Comparison of ENCODE assay signal across 8 cellular contexts in the genomic region with DNA sequence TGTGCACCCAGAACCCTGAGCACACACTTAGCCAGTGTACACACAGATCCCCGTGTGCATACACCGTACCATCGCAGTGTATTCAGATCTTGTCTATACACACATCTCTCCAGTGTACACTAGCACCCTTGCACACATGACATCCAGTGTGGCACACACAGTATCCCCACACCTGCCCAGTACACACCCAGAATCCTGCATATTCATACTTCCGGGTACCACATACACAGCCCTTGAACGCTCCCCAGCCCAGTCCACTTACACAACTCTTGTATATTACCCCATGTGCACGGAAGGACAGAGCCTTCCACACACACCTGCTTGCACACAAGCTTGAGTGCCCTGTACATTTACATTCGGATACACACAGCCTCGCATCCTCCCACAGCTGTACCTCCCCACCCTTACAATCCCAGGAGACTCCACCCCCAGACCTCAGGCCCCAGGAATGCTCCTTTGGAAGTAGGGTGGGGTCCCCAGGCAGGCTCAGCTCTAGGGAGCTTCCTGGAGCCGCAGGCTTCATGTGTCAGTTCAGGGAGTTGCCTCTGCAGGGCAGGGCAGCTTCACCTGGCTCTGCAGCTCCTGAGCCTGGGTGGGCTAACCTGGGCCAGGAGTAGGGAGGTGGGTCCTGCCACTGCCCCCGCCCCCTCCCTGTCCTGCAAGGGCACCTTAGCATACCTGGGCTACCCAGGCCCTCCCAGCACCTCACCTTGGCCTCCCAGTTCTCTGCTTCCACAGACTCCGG. TPM values are rescaled to one million over a fixed set of nuclear protein-coding genes. Genes with fewer than 3 reads are reported as not detected.
DNase-seq lines count a peak whose midpoint lies in the region; ATAC-seq and TF ChIP-seq lines count a peak whose summit lies in the region.

No MANE protein-coding gene starts in this region.

- H3K27me3 Mint-ChIP-seq in CD4-positive, CD25-positive, alpha-beta regulatory T cell = no peaks in the 10 kb centered on the region

- peaks cover 14 to 59% (median 35%) of the 10 kb centered on the region in 4 donors for H3K4me1 Mint-ChIP-seq in CD4-positive, CD25-positive, alpha-beta regulatory T cell

- TF ChIP-seq POLR2A in esophagus squamous epithelium (IDR thresholded peaks at IDR 0.05) = no peak

- no peak for DNase-seq in CD4-positive, CD25-positive, alpha-beta regulatory T cell
- DNase-seq in NCI-H69 (lab: John Stamatoyannopoulos, UW) (peak; percentile 25), esophagus squamous epithelium (lab: John Stamatoyannopoulos, UW) (no peak), GM13977 (ENCODE audit: low spot score) (no peak), dedifferentiated amniotic fluid mesenchymal stem cell (ENCODE audit: extremely low spot score) (no peak), globus pallidus (ENCODE audit: low spot score) (no peak)

- in situ Hi-C loops in GM13977 (cut with MboI; ENCODE audit: low pct_unique_long_range_greater_than_20kb, low sequenced_read_pairs, unreplicated experiment) = no loop called here

- no peak overlapping the region for H3K4me3 ChIP-seq in CD4-positive, CD25-positive, alpha-beta regulatory T cell (ENCODE audit: low read depth, low read length)
- no peak overlapping the region for H3K4me3 ChIP-seq in esophagus squamous epithelium
- peak overlapping the region; percentile 47 to 66 for H3K4me3 ChIP-seq in neutrophil (ENCODE audit: low read depth in 1 of 2, low read length in 1 of 2)

- peak overlapping the region in 1 of 4 donors; percentile 33 for H3K4me3 Mint-ChIP-seq in CD4-positive, CD25-positive, alpha-beta regulatory T cell

- H3K27ac ChIP-seq in CD4-positive, CD25-positive, alpha-beta regulatory T cell (ENCODE audit: insufficient read depth, low read length, poor library complexity, severe bottlenecking) = no peak overlapping the region
- H3K27ac ChIP-seq in esophagus squamous epithelium = peak overlapping the region; percentile 82 to 96 (median 94)
- peak overlapping the region; percentile 70 for H3K27ac ChIP-seq in neutrophil

- ATAC-seq in CD4-positive, CD25-positive, alpha-beta regulatory T cell (ENCODE audit: low read depth in 2 of 2) = no peak
- ATAC-seq in HG02623 (IDR thresholded peaks at IDR 0.05; ENCODE audit: unreplicated experiment) = no peak

- H3K4me1 ChIP-seq in CD4-positive, CD25-positive, alpha-beta regulatory T cell (ENCODE audit: control insufficient read depth, insufficient read depth, low read length, poor library complexity, severe bottlenecking) = peaks cover 25% of the 10 kb centered on the region
- H3K4me1 ChIP-seq in esophagus squamous epithelium (peaks cover 75 to 87% (median 77%) of the 10 kb centered on the region in 3 donors), neutrophil (ENCODE audit: control insufficient read depth in 1 of 2, insufficient read depth in 1 of 2, low read depth in 1 of 2, low read length in 1 of 2) (peaks cover 18 to 19% of the 10 kb centered on the region in 2 experiments)

- intact Hi-C loops in esophagus squamous epithelium (cut with DNase I) = loop anchor here (5.0 kb wide), 1 partner anchor 45 kb away; the partner anchor contains the start of gene AHDC1

- H3K36me3 Mint-ChIP-seq in CD4-positive, CD25-positive, alpha-beta regulatory T cell = peaks cover 4% of the 10 kb centered on the region

- peaks cover 4% of the 10 kb centered on the region for H3K36me3 ChIP-seq in CD4-positive, CD25-positive, alpha-beta regulatory T cell (ENCODE audit: control insufficient read depth, insufficient read depth, low read length)
- H3K36me3 ChIP-seq in esophagus squamous epithelium (peaks cover 3 to 48% (median 12%) of the 10 kb centered on the region in 3 donors), neutrophil (no peaks in the 10 kb centered on the region)

- H3K27ac Mint-ChIP-seq in CD4-positive, CD25-positive, alpha-beta regulatory T cell = peak overlapping the region; percentile 47 to 70 (median 50)

- H3K9me3 Mint-ChIP-seq in CD4-positive, CD25-positive, alpha-beta regulatory T cell = no peaks in the 10 kb centered on the region

- 19 to 42% methylated on average over 8 of the region's 11 CpGs for WGBS in esophagus squamous epithelium, 2 donors

- no peaks in the 10 kb centered on the region for H3K27me3 ChIP-seq in CD4-positive, CD25-positive, alpha-beta regulatory T cell (ENCODE audit: control insufficient read depth, insufficient read depth, low read length)
- H3K27me3 ChIP-seq in esophagus squamous epithelium (no peaks in the 10 kb centered on the region), neutrophil (no peaks in the 10 kb centered on the region)

- H3K9me3 ChIP-seq in CD4-positive, CD25-positive, alpha-beta regulatory T cell (ENCODE audit: control insufficient read depth in 2 of 2, low read length in 2 of 2) = no peaks in the 10 kb centered on the region
- H3K9me3 ChIP-seq in esophagus squamous epithelium (no peaks in the 10 kb centered on the region), neutrophil (no peaks in the 10 kb centered on the region)

- TF ChIP-seq CTCF in esophagus squamous epithelium (IDR thresholded peaks at IDR 0.05) = no peak
- TF ChIP-seq CTCF in neutrophil (IDR thresholded peaks at IDR 0.05) = no peak
- no peak for TF ChIP-seq CTCF in GM13977 (IDR thresholded peaks at IDR 0.05; ENCODE audit: extremely low read depth, insufficient read depth, missing control alignments)

RNA-seq across cellular contexts. Expression of gene AHDC1, which starts 46.2 kb away (rescaled TPM):
- total RNA-seq in CD4-positive, CD25-positive, alpha-beta regulatory T cell = 26.2 TPM
- polyA plus RNA-seq in CD4-positive, CD25-positive, alpha-beta regulatory T cell = 1 to 10 TPM in 1 of 4 donors, under 1 TPM in 3; 0.07 to 1.4 (median 0.50) TPM
- total RNA-seq in esophagus squamous epithelium = 100 to 1,000 TPM in 1 of 4 donors, 10 to 100 TPM in 3; 22.2 to 112 (median 30.6) TPM

Comparison
In these comparisons a context has a peak if more than half of its experiments do, and no peak if none do; other contexts are left out.
1. H3K4me3 ChIP-seq: peak in neutrophil (2 of 2); none in CD4-positive, CD25-positive, alpha-beta regulatory T cell (single experiment) and esophagus squamous epithelium (0 of 4).